Comparison of ENCODE assay signal across 1 cellular context in the genomic region with DNA sequence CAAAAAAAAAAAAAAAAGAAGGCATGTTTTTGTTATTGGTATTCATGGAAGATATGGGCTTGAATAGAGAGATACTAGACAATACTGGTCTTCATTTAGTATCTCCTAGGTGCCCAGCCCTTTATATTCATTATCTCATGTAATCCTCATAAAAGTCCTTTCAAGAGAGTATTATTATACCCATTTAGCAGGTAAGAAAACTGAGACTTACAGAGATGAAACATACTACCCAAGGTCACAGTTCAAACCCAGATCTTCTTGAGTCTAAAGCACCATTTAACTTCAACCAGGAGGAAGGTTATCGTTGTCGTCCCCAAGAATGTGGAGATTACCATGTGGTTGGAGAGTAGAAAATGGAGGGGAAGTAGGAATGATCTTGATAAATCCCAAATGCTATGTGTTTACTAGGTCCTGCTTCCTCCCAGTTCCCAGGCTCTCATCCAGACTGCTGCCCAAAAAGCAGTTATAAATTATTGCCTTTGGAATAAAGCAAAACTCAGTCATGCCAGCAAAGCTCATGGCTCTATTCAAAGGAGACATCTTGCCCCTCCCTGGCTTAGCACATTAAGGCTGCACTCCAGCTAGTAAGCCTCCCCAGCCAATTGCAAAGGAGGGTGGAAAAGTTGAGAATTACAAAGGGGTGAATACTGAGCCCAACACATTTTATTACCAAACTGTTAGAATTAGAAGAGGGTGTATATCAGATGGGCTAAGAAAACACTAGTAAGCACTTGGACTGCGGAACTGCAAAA.
TF ChIP-seq lines count a peak whose summit lies in the region.

No MANE protein-coding gene starts in this region.

TF ChIP-seq in WTC11, 78 proteins besides CTCF, POLR2A, EP300 and RAD21 (continued from another document):
- TF ChIP-seq, protein P1, sequence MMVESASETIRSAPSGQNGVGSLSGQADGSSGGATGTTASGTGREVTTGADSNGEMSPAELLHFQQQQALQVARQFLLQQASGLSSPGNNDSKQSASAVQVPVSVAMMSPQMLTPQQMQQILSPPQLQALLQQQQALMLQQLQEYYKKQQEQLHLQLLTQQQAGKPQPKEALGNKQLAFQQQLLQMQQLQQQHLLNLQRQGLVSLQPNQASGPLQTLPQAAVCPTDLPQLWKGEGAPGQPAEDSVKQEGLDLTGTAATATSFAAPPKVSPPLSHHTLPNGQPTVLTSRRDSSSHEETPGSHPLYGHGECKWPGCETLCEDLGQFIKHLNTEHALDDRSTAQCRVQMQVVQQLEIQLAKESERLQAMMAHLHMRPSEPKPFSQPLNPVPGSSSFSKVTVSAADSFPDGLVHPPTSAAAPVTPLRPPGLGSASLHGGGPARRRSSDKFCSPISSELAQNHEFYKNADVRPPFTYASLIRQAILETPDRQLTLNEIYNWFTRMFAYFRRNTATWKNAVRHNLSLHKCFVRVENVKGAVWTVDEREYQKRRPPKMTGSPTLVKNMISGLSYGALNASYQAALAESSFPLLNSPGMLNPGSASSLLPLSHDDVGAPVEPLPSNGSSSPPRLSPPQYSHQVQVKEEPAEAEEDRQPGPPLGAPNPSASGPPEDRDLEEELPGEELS (CRISPR knock-in tag; IDR thresholded peaks at IDR 0.05): no peak
